Comparison of ENCODE assay signal across 8 cellular contexts in the genomic region with DNA sequence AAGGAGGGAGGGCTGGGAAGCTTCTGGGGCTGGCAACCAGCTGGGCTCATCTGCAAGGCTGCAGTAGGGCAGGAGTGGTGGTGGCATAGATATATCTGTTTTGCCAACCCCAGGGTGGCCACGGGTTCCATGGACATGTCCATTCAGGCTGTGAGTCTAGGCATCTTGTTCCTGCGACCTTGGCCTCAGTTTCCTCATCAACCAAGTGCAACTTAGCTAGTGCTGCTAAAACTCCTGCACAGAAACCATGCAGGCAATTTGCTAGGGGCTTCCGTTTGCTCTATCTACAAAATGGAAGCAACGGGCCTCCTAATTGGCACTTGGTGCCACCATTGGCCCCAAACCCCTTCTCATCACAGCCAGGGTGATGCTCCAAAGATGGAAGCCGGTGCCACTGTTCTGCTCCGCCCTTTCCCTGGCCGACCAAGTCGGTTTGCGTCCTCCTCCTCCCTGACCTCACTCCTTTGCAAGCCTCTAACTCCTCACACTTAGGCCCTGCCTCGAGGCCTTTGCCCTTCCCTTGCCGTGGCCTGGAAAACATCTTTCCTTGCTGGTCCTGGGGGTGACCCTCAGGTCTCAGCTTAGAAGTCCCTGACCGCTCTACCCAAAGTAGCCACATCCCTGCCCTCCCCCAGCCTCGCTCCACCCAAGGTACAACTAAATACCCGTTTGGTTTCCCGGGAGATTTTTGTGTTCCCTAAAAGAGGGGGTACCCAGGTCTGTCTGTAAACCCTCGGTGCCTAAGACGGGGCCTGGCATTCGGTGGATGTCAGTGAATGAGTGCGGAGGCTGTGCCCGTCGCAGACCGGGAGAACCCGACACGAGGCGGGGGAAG. TPM values are rescaled to one million over a fixed set of nuclear protein-coding genes. Genes with fewer than 3 reads are reported as not detected.
A peak's percentile ranks its signal among the peaks of the same experiment; 100 is the strongest.
DNase-seq lines count a peak whose midpoint lies in the region; ATAC-seq lines count a peak whose summit lies in the region.

No MANE protein-coding gene starts in this region.

- H3K27ac ChIP-seq in HUES6 (ENCODE audit: low read depth, low read length): no peak overlapping the region; the same call in 1 of the 2 replicates

- H3K4me1 Mint-ChIP-seq in stimulated activated naive B cell treated with anti-CD40 and anti-IgM and Interleukin-4, amounts not matched to agents 10 μg/mL and 1 μg/mL and 100 μg/mL, for 72 hours: peaks cover 47 to 81% of the 10 kb centered on the region in 2 donors

- H3K27ac Mint-ChIP-seq in activated naive CD4-positive, alpha-beta T cell treated with anti-CD3 and anti-CD28 coated beads, Interleukin-2, amount 50 U/mL, for 72 hours: peak overlapping the region; percentile 90 to 97
- peak overlapping the region; percentile 99 for H3K27ac Mint-ChIP-seq in stimulated activated naive B cell treated with anti-CD40 and anti-IgM and Interleukin-4, amounts not matched to agents 10 μg/mL and 1 μg/mL and 100 μg/mL, for 72 hours

- H3K36me3 Mint-ChIP-seq in activated naive CD4-positive, alpha-beta T cell treated with anti-CD3 and anti-CD28 coated beads, Interleukin-2, amount 50 U/mL, for 72 hours: peaks cover 14% of the 10 kb centered on the region in 2 donors
- H3K36me3 Mint-ChIP-seq in stimulated activated naive B cell treated with anti-CD40 and anti-IgM and Interleukin-4, amounts not matched to agents 10 μg/mL and 1 μg/mL and 100 μg/mL, for 72 hours: peaks cover 24 to 47% of the 10 kb centered on the region in 2 donors

- H3K4me3 Mint-ChIP-seq in stimulated activated naive B cell treated with anti-CD40 and anti-IgM and Interleukin-4, amounts not matched to agents 10 μg/mL and 1 μg/mL and 100 μg/mL, for 72 hours: peak overlapping the region; percentile 93 to 97

- peaks cover 6% of the 10 kb centered on the region for H3K36me3 ChIP-seq in HUES6 (ENCODE audit: control insufficient read depth, insufficient read depth, low read length)

- peaks cover 41% of the 10 kb centered on the region for H3K4me1 ChIP-seq in HUES6 (ENCODE audit: control insufficient read depth, insufficient read depth, low read length)

- H3K4me3 ChIP-seq in HUES6 (ENCODE audit: low read depth, low read length) (peak overlapping the region; percentile 93), iPS-11a (ENCODE audit: low read depth, low read length) (peak overlapping the region; percentile 89)

- peak in 1 of 2 donors; percentile 1 for ATAC-seq in activated naive CD4-positive, alpha-beta T cell treated with anti-CD3 and anti-CD28 coated beads, Interleukin-2, amount 50 U/mL, for 72 hours
- ATAC-seq in stimulated activated naive B cell treated with anti-CD40 and anti-IgM and Interleukin-4, amounts not matched to agents 10 μg/mL and 1 μg/mL and 100 μg/mL, for 72 hours (replicated peaks): no peak
- no peak for ATAC-seq in HG03097 (IDR thresholded peaks at IDR 0.05; ENCODE audit: low FRiP score, unreplicated experiment)

- no peaks in the 10 kb centered on the region for H3K9me3 ChIP-seq in HUES6 (ENCODE audit: control insufficient read depth, insufficient read depth, low read depth, low read length)

- no peaks in the 10 kb centered on the region; the same call in 1 of the 2 replicates for H3K27me3 ChIP-seq in HUES6 (ENCODE audit: control insufficient read depth, insufficient read depth, low read length)

- DNase-seq in activated naive CD4-positive, alpha-beta T cell treated with anti-CD3 and anti-CD28 coated beads, Interleukin-2, amount 50 U/mL, for 72 hours (ENCODE audit: low spot score in 2 of 2): no peak
- DNase-seq in stimulated activated naive B cell treated with anti-CD40 and anti-IgM and Interleukin-4, amounts not matched to agents 10 μg/mL and 1 μg/mL and 100 μg/mL, for 72 hours: no peak
- DNase-seq in NCI-H1048 (lab: John Stamatoyannopoulos, UW) (no peak), germinal center (ENCODE audit: low spot score) (no peak)
- no peak for DNase-seq in central memory CD4-positive, alpha-beta T cell

- peak overlapping the region; percentile 95 for H3K9ac ChIP-seq in HUES6 (ENCODE audit: low read length)

- H3K9me3 Mint-ChIP-seq in activated naive CD4-positive, alpha-beta T cell treated with anti-CD3 and anti-CD28 coated beads, Interleukin-2, amount 50 U/mL, for 72 hours: peaks cover 0 to 7% of the 10 kb centered on the region in 2 donors
- H3K9me3 Mint-ChIP-seq in stimulated activated naive B cell treated with anti-CD40 and anti-IgM and Interleukin-4, amounts not matched to agents 10 μg/mL and 1 μg/mL and 100 μg/mL, for 72 hours: no peaks in the 10 kb centered on the region

- no peaks in the 10 kb centered on the region for H3K27me3 Mint-ChIP-seq in stimulated activated naive B cell treated with anti-CD40 and anti-IgM and Interleukin-4, amounts not matched to agents 10 μg/mL and 1 μg/mL and 100 μg/mL, for 72 hours

RNA-seq across cellular contexts. Expression of gene SREBF1, which starts 1.2 kb away (rescaled TPM):
- 100 to 1,000 TPM in 1 of 2 donors, 10 to 100 TPM in 1; 67.2 to 103 TPM for total RNA-seq in activated naive CD4-positive, alpha-beta T cell treated with anti-CD3 and anti-CD28 coated beads, Interleukin-2, amount 50 U/mL, for 72 hours
